ENCODE assay signal across 10 cellular contexts in genomic region chr20:16902657-16903056, GRCh38.
"Had no signal": no experiment of that assay in that cellular context is flagged by ENCODE, and none has a peak within 500 bp of the region (broad histone marks: within the 10 kb centered on the region; RNA-seq: fewer than 3 reads in every experiment).

No MANE protein-coding gene starts in this region.

- H3K27ac Mint-ChIP-seq: HFFc6 had no signal

- H3K4me3 Mint-ChIP-seq: HFFc6 had no signal

- DNase-seq: GM23248, GOT3, H7, HFFc6, IMR-90, KG1 had no signal

- H3K4me3 ChIP-seq: GM23248, HAP-1, K562 had no signal

- H3K9me3 ChIP-seq: HAP-1 had no signal

- H3K36me3 ChIP-seq: HAP-1 had no signal

- H3K4me1 ChIP-seq: HAP-1 had no signal

- H3K27ac ChIP-seq: GM23248, HL-60 had no signal

- ATAC-seq: HCT116, K562 had no signal
